In the genomic region with DNA sequence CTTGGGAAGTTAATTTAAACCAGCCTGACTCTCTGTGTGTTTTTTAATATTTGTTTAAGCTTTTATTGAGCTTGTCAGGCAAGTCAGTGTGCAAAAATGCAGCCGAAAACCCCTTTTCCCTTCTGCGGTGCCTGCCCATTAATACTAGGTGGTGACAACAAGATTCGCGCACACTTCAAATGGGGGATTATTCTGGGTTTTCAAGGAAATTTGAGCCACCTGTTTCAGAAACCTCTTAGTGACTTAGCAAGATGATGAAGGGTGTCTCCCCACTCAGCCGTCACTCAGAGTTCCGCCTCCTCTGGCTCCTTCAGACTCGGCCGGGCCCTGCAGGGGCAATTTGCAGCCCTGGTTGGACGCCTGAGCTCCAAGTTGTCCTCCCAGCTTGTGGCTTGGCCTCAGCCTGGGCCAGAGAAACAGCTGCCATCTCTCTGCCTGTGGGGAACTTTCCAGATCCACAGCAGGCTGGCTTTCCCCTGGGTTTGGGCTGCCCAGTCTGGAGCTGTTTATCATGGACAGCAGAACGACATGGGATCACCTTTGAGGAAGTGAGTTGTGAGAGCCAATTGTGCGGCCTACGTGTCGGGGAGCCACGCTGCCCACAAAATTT, we compare ENCODE assay signal across 14 cellular contexts.
A peak's percentile ranks its signal among the peaks of the same experiment; 100 is the strongest.
DNase-seq lines count a peak whose midpoint lies in the region; ATAC-seq and TF ChIP-seq lines count a peak whose summit lies in the region.
"Had no signal": no experiment of that assay in that cellular context is flagged by ENCODE, and none has a peak within 500 bp of the region (broad histone marks: within the 10 kb centered on the region; RNA-seq: fewer than 3 reads in every experiment).

No MANE protein-coding gene starts in this region.

- H3K4me3 Mint-ChIP-seq in WTC11 (no peak overlapping the region), endothelial cell (ENCODE audit: unreplicated experiment) (no peak overlapping the region)

- H3K4me1 Mint-ChIP-seq in WTC11 (peaks cover 23% of the 10 kb centered on the region), endothelial cell (ENCODE audit: unreplicated experiment) (peaks cover 34% of the 10 kb centered on the region)

- peaks cover 12 to 37% (median 26%) of the 10 kb centered on the region in 4 donors for H3K4me1 ChIP-seq in stomach

- peak overlapping the region; percentile 12 to 70 (median 47) for H3K27ac ChIP-seq in stomach
- H3K27ac ChIP-seq: HL-60, ovary, uterus had no signal

- peaks cover 2% of the 10 kb centered on the region; the same call in 1 of the 2 replicates for H3K36me3 Mint-ChIP-seq in WTC11
- peaks cover 4% of the 10 kb centered on the region for H3K36me3 Mint-ChIP-seq in endothelial cell (ENCODE audit: low read depth, unreplicated experiment)
- H3K36me3 Mint-ChIP-seq: activated naive CD4-positive, alpha-beta T cell treated with anti-CD3 and anti-CD28 coated beads, Interleukin-2, amount 50 U/mL, for 72 hours had no signal

- 27 to 44% (median 35%) methylated on average over 14 of the region's 14 CpGs for WGBS in stomach, 5 donors

- H3K27me3 Mint-ChIP-seq in WTC11 (ENCODE audit: low read depth) (peaks cover 3% of the 10 kb centered on the region; the same call in 1 of the 2 replicates), endothelial cell (ENCODE audit: unreplicated experiment) (no peaks in the 10 kb centered on the region)

- H3K27ac Mint-ChIP-seq in WTC11 (peak overlapping the region; percentile 18; the same call in 1 of the 2 replicates), endothelial cell (ENCODE audit: unreplicated experiment) (no peak overlapping the region)
- H3K27ac Mint-ChIP-seq: activated naive CD4-positive, alpha-beta T cell treated with anti-CD3 and anti-CD28 coated beads, Interleukin-2, amount 50 U/mL, for 72 hours had no signal

- no peak for TF ChIP-seq POLR2A in stomach (IDR thresholded peaks at IDR 0.05)

- H3K36me3 ChIP-seq in stomach, result no peaks in the 10 kb centered on the region
- H3K36me3 ChIP-seq: ovary, uterus had no signal

- CTCF ChIA-PET in WTC11 (lab: Charles Lee), result interaction anchor here (0.8 kb wide), 1 partner anchor 28 kb away, joined by 3 read pairs; no protein-coding TSS in a partner anchor

- no peaks in the 10 kb centered on the region for H3K27me3 ChIP-seq in stomach
- H3K27me3 ChIP-seq: ovary, uterus had no signal

- ATAC-seq in WTC11, result peak; percentile 54
- ATAC-seq: activated naive CD4-positive, alpha-beta T cell treated with anti-CD3 and anti-CD28 coated beads, Interleukin-2, amount 50 U/mL, for 72 hours had no signal

- TF ChIP-seq CTCF in WTC11 (IDR thresholded peaks at IDR 0.05) (no peak), stomach (IDR thresholded peaks at IDR 0.05) (no peak), endothelial cell (IDR thresholded peaks at IDR 0.05; ENCODE audit: unreplicated experiment) (no peak)

- intact Hi-C loops in stomach (cut with DNase I; ENCODE audit: low total_unique reads), result no loop called here

- TF ChIP-seq EP300 in stomach (IDR thresholded peaks at IDR 0.05), result no peak

- no peak overlapping the region for H3K4me3 ChIP-seq in stomach
- H3K4me3 ChIP-seq: ovary, uterus had no signal

- POLR2A ChIA-PET in WTC11 (lab: Charles Lee), result no interaction called here

- H3K9me3 ChIP-seq in stomach, result no peaks in the 10 kb centered on the region
- H3K9me3 ChIP-seq: ovary, uterus had no signal

- H3K9me3 Mint-ChIP-seq in WTC11 (peaks cover 3% of the 10 kb centered on the region; the same call in 1 of the 2 replicates), endothelial cell (ENCODE audit: unreplicated experiment) (no peaks in the 10 kb centered on the region)
- H3K9me3 Mint-ChIP-seq: activated naive CD4-positive, alpha-beta T cell treated with anti-CD3 and anti-CD28 coated beads, Interleukin-2, amount 50 U/mL, for 72 hours had no signal

- DNase-seq in H4 (ENCODE audit: low spot score), result peak; percentile 17
- peak; percentile 23 for DNase-seq in WTC11 (ENCODE audit: low spot score)
- DNase-seq in islet precursor cell, result peak; percentile 79
- DNase-seq in stomach, result peak; percentile 34
- DNase-seq in endothelial cell (ENCODE audit: low spot score), result no peak
- DNase-seq in NCI-H69 (lab: John Stamatoyannopoulos, UW), result no peak
- DNase-seq in cerebellum (ENCODE audit: low spot score), result no peak
- DNase-seq: effector CD8-positive, alpha-beta T cell; H7; NCI-H2029 treated with DMSO at 0.1 percent for 48 hours; ovary; uterus had no signal

TF ChIP-seq in WTC11, 78 proteins besides CTCF, POLR2A, EP300 and RAD21 (continues in another document):
- TF ChIP-seq SOX15 (CRISPR knock-in tag; IDR thresholded peaks at IDR 0.05) (no peak), GABPB1 (CRISPR knock-in tag; IDR thresholded peaks at IDR 0.05) (no peak), ELF4 (CRISPR knock-in tag; IDR thresholded peaks at IDR 0.05; ENCODE audit: low read depth) (no peak), ZNF219 (CRISPR knock-in tag; IDR thresholded peaks at IDR 0.05; ENCODE audit: borderline replicate concordance) (no peak), GRHL2 (CRISPR knock-in tag; IDR thresholded peaks at IDR 0.05; ENCODE audit: insufficient replicate concordance, severe bottlenecking) (no peak), ZNF121 (CRISPR knock-in tag; IDR thresholded peaks at IDR 0.05) (no peak), RELA (CRISPR knock-in tag; IDR thresholded peaks at IDR 0.05; ENCODE audit: borderline replicate concordance) (no peak), ZNF671 (CRISPR knock-in tag; IDR thresholded peaks at IDR 0.05) (no peak)
- TF ChIP-seq, protein P1, sequence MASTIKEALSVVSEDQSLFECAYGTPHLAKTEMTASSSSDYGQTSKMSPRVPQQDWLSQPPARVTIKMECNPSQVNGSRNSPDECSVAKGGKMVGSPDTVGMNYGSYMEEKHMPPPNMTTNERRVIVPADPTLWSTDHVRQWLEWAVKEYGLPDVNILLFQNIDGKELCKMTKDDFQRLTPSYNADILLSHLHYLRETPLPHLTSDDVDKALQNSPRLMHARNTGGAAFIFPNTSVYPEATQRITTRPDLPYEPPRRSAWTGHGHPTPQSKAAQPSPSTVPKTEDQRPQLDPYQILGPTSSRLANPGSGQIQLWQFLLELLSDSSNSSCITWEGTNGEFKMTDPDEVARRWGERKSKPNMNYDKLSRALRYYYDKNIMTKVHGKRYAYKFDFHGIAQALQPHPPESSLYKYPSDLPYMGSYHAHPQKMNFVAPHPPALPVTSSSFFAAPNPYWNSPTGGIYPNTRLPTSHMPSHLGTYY (CRISPR knock-in tag; IDR thresholded peaks at IDR 0.05), result no peak
- TF ChIP-seq, protein P2, sequence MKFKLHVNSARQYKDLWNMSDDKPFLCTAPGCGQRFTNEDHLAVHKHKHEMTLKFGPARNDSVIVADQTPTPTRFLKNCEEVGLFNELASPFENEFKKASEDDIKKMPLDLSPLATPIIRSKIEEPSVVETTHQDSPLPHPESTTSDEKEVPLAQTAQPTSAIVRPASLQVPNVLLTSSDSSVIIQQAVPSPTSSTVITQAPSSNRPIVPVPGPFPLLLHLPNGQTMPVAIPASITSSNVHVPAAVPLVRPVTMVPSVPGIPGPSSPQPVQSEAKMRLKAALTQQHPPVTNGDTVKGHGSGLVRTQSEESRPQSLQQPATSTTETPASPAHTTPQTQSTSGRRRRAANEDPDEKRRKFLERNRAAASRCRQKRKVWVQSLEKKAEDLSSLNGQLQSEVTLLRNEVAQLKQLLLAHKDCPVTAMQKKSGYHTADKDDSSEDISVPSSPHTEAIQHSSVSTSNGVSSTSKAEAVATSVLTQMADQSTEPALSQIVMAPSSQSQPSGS (CRISPR knock-in tag; IDR thresholded peaks at IDR 0.05; ENCODE audit: borderline replicate concordance, low read depth), result no peak
- TF ChIP-seq, protein P3, sequence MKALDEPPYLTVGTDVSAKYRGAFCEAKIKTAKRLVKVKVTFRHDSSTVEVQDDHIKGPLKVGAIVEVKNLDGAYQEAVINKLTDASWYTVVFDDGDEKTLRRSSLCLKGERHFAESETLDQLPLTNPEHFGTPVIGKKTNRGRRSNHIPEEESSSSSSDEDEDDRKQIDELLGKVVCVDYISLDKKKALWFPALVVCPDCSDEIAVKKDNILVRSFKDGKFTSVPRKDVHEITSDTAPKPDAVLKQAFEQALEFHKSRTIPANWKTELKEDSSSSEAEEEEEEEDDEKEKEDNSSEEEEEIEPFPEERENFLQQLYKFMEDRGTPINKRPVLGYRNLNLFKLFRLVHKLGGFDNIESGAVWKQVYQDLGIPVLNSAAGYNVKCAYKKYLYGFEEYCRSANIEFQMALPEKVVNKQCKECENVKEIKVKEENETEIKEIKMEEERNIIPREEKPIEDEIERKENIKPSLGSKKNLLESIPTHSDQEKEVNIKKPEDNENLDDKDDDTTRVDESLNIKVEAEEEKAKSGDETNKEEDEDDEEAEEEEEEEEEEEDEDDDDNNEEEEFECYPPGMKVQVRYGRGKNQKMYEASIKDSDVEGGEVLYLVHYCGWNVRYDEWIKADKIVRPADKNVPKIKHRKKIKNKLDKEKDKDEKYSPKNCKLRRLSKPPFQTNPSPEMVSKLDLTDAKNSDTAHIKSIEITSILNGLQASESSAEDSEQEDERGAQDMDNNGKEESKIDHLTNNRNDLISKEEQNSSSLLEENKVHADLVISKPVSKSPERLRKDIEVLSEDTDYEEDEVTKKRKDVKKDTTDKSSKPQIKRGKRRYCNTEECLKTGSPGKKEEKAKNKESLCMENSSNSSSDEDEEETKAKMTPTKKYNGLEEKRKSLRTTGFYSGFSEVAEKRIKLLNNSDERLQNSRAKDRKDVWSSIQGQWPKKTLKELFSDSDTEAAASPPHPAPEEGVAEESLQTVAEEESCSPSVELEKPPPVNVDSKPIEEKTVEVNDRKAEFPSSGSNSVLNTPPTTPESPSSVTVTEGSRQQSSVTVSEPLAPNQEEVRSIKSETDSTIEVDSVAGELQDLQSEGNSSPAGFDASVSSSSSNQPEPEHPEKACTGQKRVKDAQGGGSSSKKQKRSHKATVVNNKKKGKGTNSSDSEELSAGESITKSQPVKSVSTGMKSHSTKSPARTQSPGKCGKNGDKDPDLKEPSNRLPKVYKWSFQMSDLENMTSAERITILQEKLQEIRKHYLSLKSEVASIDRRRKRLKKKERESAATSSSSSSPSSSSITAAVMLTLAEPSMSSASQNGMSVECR (CRISPR knock-in tag; IDR thresholded peaks at IDR 0.05; ENCODE audit: borderline replicate concordance), result no peak
- TF ChIP-seq, protein P4, sequence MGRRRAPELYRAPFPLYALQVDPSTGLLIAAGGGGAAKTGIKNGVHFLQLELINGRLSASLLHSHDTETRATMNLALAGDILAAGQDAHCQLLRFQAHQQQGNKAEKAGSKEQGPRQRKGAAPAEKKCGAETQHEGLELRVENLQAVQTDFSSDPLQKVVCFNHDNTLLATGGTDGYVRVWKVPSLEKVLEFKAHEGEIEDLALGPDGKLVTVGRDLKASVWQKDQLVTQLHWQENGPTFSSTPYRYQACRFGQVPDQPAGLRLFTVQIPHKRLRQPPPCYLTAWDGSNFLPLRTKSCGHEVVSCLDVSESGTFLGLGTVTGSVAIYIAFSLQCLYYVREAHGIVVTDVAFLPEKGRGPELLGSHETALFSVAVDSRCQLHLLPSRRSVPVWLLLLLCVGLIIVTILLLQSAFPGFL (CRISPR knock-in tag; IDR thresholded peaks at IDR 0.05; ENCODE audit: borderline replicate concordance), result no peak

Comparison
In these comparisons a context has a peak if more than half of its experiments do, and no peak if none do; other contexts are left out.
1. DNase-seq: peak in H4 (single experiment), WTC11 (single experiment), islet precursor cell (single experiment) and stomach (single experiment); none in endothelial cell (single experiment), NCI-H69 (single experiment) and cerebellum (single experiment).